In genomic region chr12:47085815-47086252, GRCh38 we compare ENCODE assay signal across 8 cellular contexts. TPM values are rescaled to one million over a fixed set of nuclear protein-coding genes. Genes with fewer than 3 reads are reported as not detected.
DNase-seq lines count a peak whose midpoint lies in the region; ATAC-seq, FAIRE-seq and TF ChIP-seq lines count a peak whose summit lies in the region.

No MANE protein-coding gene starts in this region.

- peak overlapping the region; percentile 97 to 100 for H3K27ac ChIP-seq in A549
- no peak overlapping the region for H3K27ac ChIP-seq in OCI-LY7 (ENCODE audit: low read depth, low read length, poor library complexity, severe bottlenecking)

- intact Hi-C loops in OCI-LY7 (cut with micrococcal nuclease; ENCODE audit: unreplicated experiment): no loop called here

- H3K9me3 Mint-ChIP-seq in activated naive CD4-positive, alpha-beta T cell treated with anti-CD3 and anti-CD28 coated beads, Interleukin-2, amount 50 U/mL, for 24 hours: no peaks in the 10 kb centered on the region

- peak overlapping the region; percentile 89 for H3K4me2 ChIP-seq in A549
- H3K4me2 ChIP-seq in OCI-LY7 (ENCODE audit: low read length): peak overlapping the region; percentile 34; the same call in 1 of the 2 replicates

- TF ChIP-seq RAD21 in A549 (conservative IDR thresholded peaks at IDR 0.05 in 1 of 2, IDR thresholded peaks at IDR 0.05 in 1 of 2): peak; percentile 23 to 69; a peak in 3 of 5 replicates

- no TSS peak for BruUV-seq in OCI-LY7 (replicated peaks; lab: Mats Ljungman, UMichigan)

- no peaks in the 10 kb centered on the region for H4K20me1 ChIP-seq in OCI-LY7 (ENCODE audit: insufficient read depth, low read length)

- CTCF ChIA-PET in A549 (lab: Yijun Ruan, JAX) (interaction anchor here (0.5 to 1.2 kb wide), 4 partner anchors 10 to 188 kb away, joined by 3 to 5 read pairs (median 3); no protein-coding TSS in a partner anchor), OCI-LY7 (lab: Charles Lee; ENCODE audit: unreplicated experiment) (no interaction called here)

- TF ChIP-seq EP300 in A549 (IDR thresholded peaks at IDR 0.05): peak; percentile 94 to 95; a peak in 4 of 5 replicates

- no peaks in the 10 kb centered on the region for H3K27me3 Mint-ChIP-seq in activated naive CD4-positive, alpha-beta T cell treated with anti-CD3 and anti-CD28 coated beads, Interleukin-2, amount 50 U/mL, for 24 hours

- H2AFZ ChIP-seq in OCI-LY7 (ENCODE audit: low read length): no peak overlapping the region

- peaks cover 7% of the 10 kb centered on the region for H3K36me3 Mint-ChIP-seq in activated naive CD4-positive, alpha-beta T cell treated with anti-CD3 and anti-CD28 coated beads, Interleukin-2, amount 50 U/mL, for 24 hours

- no peaks in the 10 kb centered on the region for H3K36me3 ChIP-seq in OCI-LY7 (ENCODE audit: insufficient read depth, low read length)

- peak; percentile 97 for FAIRE-seq in A549 (lab: Jason Lieb, UNC)

- ATAC-seq in A549 (peak; percentile 48 to 67), GM21723 (IDR thresholded peaks at IDR 0.05; ENCODE audit: unreplicated experiment) (peak; percentile 59), left lobe of liver (peak; percentile 54), GM21619 (IDR thresholded peaks at IDR 0.05; ENCODE audit: unreplicated experiment) (no peak)

- H3K4me1 ChIP-seq in A549 (peaks cover 73% of the 10 kb centered on the region), OCI-LY7 (ENCODE audit: insufficient read depth, low read length, poor library complexity, severe bottlenecking) (no peaks in the 10 kb centered on the region)

- POLR2A ChIA-PET in A549 (lab: Yijun Ruan, JAX): interaction anchor here (0.6 to 5.2 kb wide), 9 partner anchors 9 to 562 kb away, joined by 3 to 38 read pairs (median 7); no protein-coding TSS in a partner anchor
- POLR2A ChIA-PET in OCI-LY7 (lab: Charles Lee): interaction anchor here (0.5 to 0.7 kb wide), 5 partner anchors 117 to 1091 kb away, joined by 3 to 5 read pairs (median 3); no protein-coding TSS in a partner anchor

- TF ChIP-seq POLR2A in A549 (IDR thresholded peaks at IDR 0.05; ENCODE audit: low read length): no peak

- peak in 1 of 2 experiments; percentile 94 for DNase-seq in A549 (ENCODE audit: low read depth in 1 of 2, low spot score in 1 of 2)
- no peak for DNase-seq in OCI-LY7 (ENCODE audit: low spot score)
- no peak for DNase-seq in left lobe of liver (ENCODE audit: low spot score)
- no peak for DNase-seq in NCI-H2227 (lab: John Stamatoyannopoulos, UW; ENCODE audit: unreplicated experiment)
- DNase-seq in RPMI8226: no peak

- no peaks in the 10 kb centered on the region for H3K9me2 ChIP-seq in OCI-LY7 (ENCODE audit: insufficient read depth, low read length)

- no peak overlapping the region; the same call in 2 of the 3 replicates for H3K4me3 ChIP-seq in A549
- no peak overlapping the region for H3K4me3 ChIP-seq in OCI-LY7 (ENCODE audit: low read depth, low read length, poor library complexity, severe bottlenecking)

- H3K4me3 Mint-ChIP-seq in activated naive CD4-positive, alpha-beta T cell treated with anti-CD3 and anti-CD28 coated beads, Interleukin-2, amount 50 U/mL, for 24 hours: peak overlapping the region; percentile 8

- peaks cover 11% of the 10 kb centered on the region; the same call in 2 of the 3 replicates for H3K9me3 ChIP-seq in A549
- H3K9me3 ChIP-seq in OCI-LY7 (ENCODE audit: low read length): no peaks in the 10 kb centered on the region

- WGBS in A549 (ENCODE audit: missing lambda C conversion rate): 3% methylated on average over 6 of the region's 6 CpGs

- TF ChIP-seq CTCF in A549 (IDR thresholded peaks at IDR 0.05): no peak
- TF ChIP-seq CTCF in OCI-LY7 (conservative IDR thresholded peaks at IDR 0.05; ENCODE audit: low read length): no peak

- H3K79me2 ChIP-seq in OCI-LY7 (ENCODE audit: insufficient read depth, low read depth, low read length): no peaks in the 10 kb centered on the region

- H3K27ac Mint-ChIP-seq in activated naive CD4-positive, alpha-beta T cell treated with anti-CD3 and anti-CD28 coated beads, Interleukin-2, amount 50 U/mL, for 24 hours: peak overlapping the region; percentile 91

- H3K4me1 Mint-ChIP-seq in activated naive CD4-positive, alpha-beta T cell treated with anti-CD3 and anti-CD28 coated beads, Interleukin-2, amount 50 U/mL, for 24 hours: peaks cover 64% of the 10 kb centered on the region

TF ChIP-seq in A549, 52 proteins besides CTCF, POLR2A, EP300 and RAD21 (continues in another document):
- TF ChIP-seq HOXB5 (CRISPR knock-in tag; IDR thresholded peaks at IDR 0.05): peak; percentile 88
- peak; percentile 90 for TF ChIP-seq JUNB (IDR thresholded peaks at IDR 0.05)
- peak; percentile 95 for TF ChIP-seq GATA3 (IDR thresholded peaks at IDR 0.05; ENCODE audit: borderline replicate concordance)
- no peak for TF ChIP-seq KDM1A (IDR thresholded peaks at IDR 0.05; ENCODE audit: low read depth)
- TF ChIP-seq ZFP36 (IDR thresholded peaks at IDR 0.05; ENCODE audit: borderline replicate concordance, partially characterized antibody): peak; percentile 64
- no peak for TF ChIP-seq POLR2AphosphoS2 (conservative IDR thresholded peaks at IDR 0.05; ENCODE audit: low read length)
- TF ChIP-seq CEBPB (IDR thresholded peaks at IDR 0.05): peak; percentile 94 to 95
- TF ChIP-seq FOXS1 (CRISPR knock-in tag; IDR thresholded peaks at IDR 0.05): peak; percentile 65; the same call in 1 of the 2 replicates
- no peak for TF ChIP-seq BHLHE40 (IDR thresholded peaks at IDR 0.05; ENCODE audit: low read depth, low read length)
- TF ChIP-seq HES2 (IDR thresholded peaks at IDR 0.05): peak; percentile 52; the same call in 1 of the 2 replicates
- peak; percentile 91 to 93 for TF ChIP-seq JUN (IDR thresholded peaks at IDR 0.05)
- peak; percentile 48; the same call in 1 of the 3 replicates for TF ChIP-seq SMC3 (IDR thresholded peaks at IDR 0.05)
- TF ChIP-seq ESRRA (IDR thresholded peaks at IDR 0.05; ENCODE audit: borderline replicate concordance, low read length): no peak
- TF ChIP-seq MAX (IDR thresholded peaks at IDR 0.05): peak; percentile 81
- peak; percentile 71 for TF ChIP-seq PBX3 (IDR thresholded peaks at IDR 0.05)
- TF ChIP-seq HOXB13 (CRISPR knock-in tag; IDR thresholded peaks at IDR 0.05; ENCODE audit: low read depth): peak; percentile 80; the same call in 1 of the 2 replicates
- peak; percentile 26; the same call in 1 of the 2 replicates for TF ChIP-seq E2F6 (IDR thresholded peaks at IDR 0.05; ENCODE audit: borderline replicate concordance, low read depth)
- peak; percentile 83; the same call in 2 of the 3 replicates for TF ChIP-seq BCL3 (IDR thresholded peaks at IDR 0.05)
- TF ChIP-seq FOSL2 (IDR thresholded peaks at IDR 0.05): peak; percentile 82
- TF ChIP-seq FOSL2 (CRISPR knock-in tag; IDR thresholded peaks at IDR 0.05): peak; percentile 96
- no peak for TF ChIP-seq ZC3H11A (IDR thresholded peaks at IDR 0.05)
- no peak for TF ChIP-seq MYC (IDR thresholded peaks at IDR 0.05; ENCODE audit: borderline replicate concordance, low read length)

RNA-seq across cellular contexts. Expression of gene AMIGO2, which starts 6.1 kb away (rescaled TPM):
- polyA plus RNA-seq in A549 (2011; rRNA removed) (636 and 690 TPM in 2 replicates), A549 (2017; fragmentation: RNase III; extraction: RNeasy Plus Mini Kit Qiagen cat#74134 plus additional on column Dnase treatment) (196 to 288 TPM (median 273 TPM) in 3 replicates)
- 131 and 181 TPM in 2 replicates for polyA plus RNA-seq in A549 (2012; cell fraction: cytosol; rRNA removed)
- polyA plus RNA-seq in A549 (2012; cell fraction: nucleus; rRNA removed): 104 and 164 TPM in 2 replicates
- polyA minus RNA-seq in A549 (2011; rRNA and poly(A)+ RNA removed): 293 and 311 TPM in 2 replicates
- total RNA-seq in OCI-LY7 (2014; rRNA removed; shearing (Covaris generic)): not detected in 2 replicates
- total RNA-seq in OCI-LY7 (2022) (not detected in 2 replicates), left lobe of liver (1.5 TPM)

RNA-seq across cellular contexts. Expression of gene PCED1B, which starts 6.4 kb away (rescaled TPM):
- polyA plus RNA-seq in A549 (2011; rRNA removed) (74.6 and 92.2 TPM in 2 replicates), A549 (2017; fragmentation: RNase III; extraction: RNeasy Plus Mini Kit Qiagen cat#74134 plus additional on column Dnase treatment) (92.7 to 122 TPM (median 108 TPM) in 3 replicates)
- polyA plus RNA-seq in A549 (2012; cell fraction: cytosol; rRNA removed): 104 and 133 TPM in 2 replicates
- polyA plus RNA-seq in A549 (2012; cell fraction: nucleus; rRNA removed): 247 TPM in 2 replicates
- polyA minus RNA-seq in A549 (2011; rRNA and poly(A)+ RNA removed): 75.0 and 84.8 TPM in 2 replicates
- 8.4 TPM in 2 replicates for total RNA-seq in OCI-LY7 (2014; rRNA removed; shearing (Covaris generic))
- total RNA-seq in OCI-LY7 (2022) (19.3 and 24.3 TPM in 2 replicates), left lobe of liver (1.2 TPM)
